ENCODE assay signal across 1 cellular context in the genomic region with DNA sequence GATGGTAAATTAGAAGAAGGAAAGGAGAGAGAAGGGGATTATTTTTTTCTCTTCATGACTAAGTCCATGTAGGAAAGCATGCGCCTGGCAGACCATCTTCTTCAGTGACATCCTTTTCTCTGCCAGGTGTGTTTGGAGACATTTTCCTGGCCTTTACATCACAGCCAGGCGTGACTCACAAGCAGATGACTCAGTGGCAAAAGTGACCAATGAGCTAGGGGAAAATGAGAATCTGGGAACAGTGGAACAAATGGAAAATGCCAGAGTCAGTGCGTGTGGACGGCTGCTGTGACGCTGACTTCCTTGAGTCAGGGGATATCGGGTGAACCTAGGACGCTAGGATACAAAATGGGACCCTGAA.
A peak's percentile ranks its signal among the peaks of the same experiment; 100 is the strongest.
TF ChIP-seq lines count a peak whose summit lies in the region.

No MANE protein-coding gene starts in this region.

TF ChIP-seq in IMR-90, 13 proteins besides CTCF, POLR2A, EP300 and RAD21 (continued from another document):
- TF ChIP-seq, protein P1, sequence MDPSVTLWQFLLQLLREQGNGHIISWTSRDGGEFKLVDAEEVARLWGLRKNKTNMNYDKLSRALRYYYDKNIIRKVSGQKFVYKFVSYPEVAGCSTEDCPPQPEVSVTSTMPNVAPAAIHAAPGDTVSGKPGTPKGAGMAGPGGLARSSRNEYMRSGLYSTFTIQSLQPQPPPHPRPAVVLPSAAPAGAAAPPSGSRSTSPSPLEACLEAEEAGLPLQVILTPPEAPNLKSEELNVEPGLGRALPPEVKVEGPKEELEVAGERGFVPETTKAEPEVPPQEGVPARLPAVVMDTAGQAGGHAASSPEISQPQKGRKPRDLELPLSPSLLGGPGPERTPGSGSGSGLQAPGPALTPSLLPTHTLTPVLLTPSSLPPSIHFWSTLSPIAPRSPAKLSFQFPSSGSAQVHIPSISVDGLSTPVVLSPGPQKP (IDR thresholded peaks at IDR 0.05; ENCODE audit: borderline replicate concordance, low read depth, low read length), result no peak
- TF ChIP-seq NFE2L2 (IDR thresholded peaks at IDR 0.05; ENCODE audit: low read depth, low read length) (peak; percentile 18; the same call in 1 of the 2 replicates), RCOR1 (IDR thresholded peaks at IDR 0.05; ENCODE audit: insufficient replicate concordance, low read length) (no peak), MXI1 (IDR thresholded peaks at IDR 0.05; ENCODE audit: borderline replicate concordance, low read depth, low read length) (0 out of 2 replicates have a peak, but pooled peaks have one; percentile 10), MAFK (IDR thresholded peaks at IDR 0.05; ENCODE audit: low read depth, low read length) (no peak), MAZ (IDR thresholded peaks at IDR 0.05; ENCODE audit: borderline replicate concordance, low read depth, low read length) (no peak), BHLHE40 (IDR thresholded peaks at IDR 0.05; ENCODE audit: low read depth, low read length) (0 out of 2 replicates have a peak, but pooled peaks have one; percentile 12), SMC3 (IDR thresholded peaks at IDR 0.05; ENCODE audit: low read depth, low read length) (no peak), CEBPB (IDR thresholded peaks at IDR 0.05; ENCODE audit: low read depth, low read length) (0 out of 2 replicates have a peak, but pooled peaks have one; percentile 26), RFX5 (IDR thresholded peaks at IDR 0.05; ENCODE audit: low read depth, low read length) (no peak), FOS (IDR thresholded peaks at IDR 0.05; ENCODE audit: low read depth, low read length) (peak; percentile 89)
- TF ChIP-seq, protein P2, sequence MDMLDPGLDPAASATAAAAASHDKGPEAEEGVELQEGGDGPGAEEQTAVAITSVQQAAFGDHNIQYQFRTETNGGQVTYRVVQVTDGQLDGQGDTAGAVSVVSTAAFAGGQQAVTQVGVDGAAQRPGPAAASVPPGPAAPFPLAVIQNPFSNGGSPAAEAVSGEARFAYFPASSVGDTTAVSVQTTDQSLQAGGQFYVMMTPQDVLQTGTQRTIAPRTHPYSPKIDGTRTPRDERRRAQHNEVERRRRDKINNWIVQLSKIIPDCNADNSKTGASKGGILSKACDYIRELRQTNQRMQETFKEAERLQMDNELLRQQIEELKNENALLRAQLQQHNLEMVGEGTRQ (IDR thresholded peaks at IDR 0.05; ENCODE audit: low read depth, low read length), result no peak
